26 cellular contexts compared by ENCODE assay signal in genomic region chr4:99047710-99048109, GRCh38. TPM values are rescaled to one million over a fixed set of nuclear protein-coding genes. Genes with fewer than 3 reads are reported as not detected.
A peak's percentile ranks its signal among the peaks of the same experiment; 100 is the strongest.
DNase-seq lines count a peak whose midpoint lies in the region; ATAC-seq and TF ChIP-seq lines count a peak whose summit lies in the region.
"Had no signal": no experiment of that assay in that cellular context is flagged by ENCODE, and none has a peak within 500 bp of the region (broad histone marks: within the 10 kb centered on the region; RNA-seq: fewer than 3 reads in every experiment).

No MANE protein-coding gene starts in this region.

- H3K4me1 Mint-ChIP-seq in T-helper 2 cell treated with Interferon-gamma antibody and Interleukin-4, amounts not matched to agents 5 μg/mL and 100 μg/mL, for 36 hours (ENCODE audit: low read depth) = peaks cover 23% of the 10 kb centered on the region

- H3K9me3 ChIP-seq in cardiac muscle cell (ENCODE audit: low read depth) (no peaks in the 10 kb centered on the region), Loucy (ENCODE audit: insufficient read depth, low read depth, low read length) (no peaks in the 10 kb centered on the region)
- H3K9me3 ChIP-seq: ascending aorta, gastrocnemius medialis, neutrophil, spleen, tibial nerve had no signal

- H3F3A ChIP-seq in Loucy (ENCODE audit: low read depth) = peaks cover 3% of the 10 kb centered on the region; the same call in 1 of the 2 replicates

- H3K9me3 Mint-ChIP-seq in T-helper 2 cell treated with Interferon-gamma antibody and Interleukin-4, amounts not matched to agents 5 μg/mL and 100 μg/mL, for 36 hours = peaks cover 6% of the 10 kb centered on the region
- H3K9me3 Mint-ChIP-seq: activated CD4-positive, alpha-beta T cell treated with anti-CD3 and anti-CD28 coated beads, Interleukin-2, amount 10 ng/mL, durations not matched to agents 24 days and 14 days; CD4-positive, CD25-positive, alpha-beta regulatory T cell; stimulated activated naive CD8-positive, alpha-beta T cell treated with anti-CD3 and anti-CD28 coated beads, Interleukin-15, amount 100 ng/mL, for 72 hours had no signal

- H2AFZ ChIP-seq in Loucy (ENCODE audit: low read length) = no peak overlapping the region

- H3K36me3 ChIP-seq in cardiac muscle cell (peaks cover 37% of the 10 kb centered on the region), Loucy (ENCODE audit: insufficient read depth, low read length) (peaks cover 63% of the 10 kb centered on the region)

- H3K27me3 Mint-ChIP-seq in T-helper 2 cell treated with Interferon-gamma antibody and Interleukin-4, amounts not matched to agents 5 μg/mL and 100 μg/mL, for 36 hours (ENCODE audit: low read depth) = no peaks in the 10 kb centered on the region
- H3K27me3 Mint-ChIP-seq: activated CD4-positive, alpha-beta T cell treated with anti-CD3 and anti-CD28 coated beads, Interleukin-2, amount 10 ng/mL, durations not matched to agents 24 days and 14 days; CD4-positive, CD25-positive, alpha-beta regulatory T cell; stimulated activated naive CD8-positive, alpha-beta T cell treated with anti-CD3 and anti-CD28 coated beads, Interleukin-15, amount 100 ng/mL, for 72 hours had no signal

- H3K27ac Mint-ChIP-seq in T-helper 2 cell treated with Interferon-gamma antibody and Interleukin-4, amounts not matched to agents 5 μg/mL and 100 μg/mL, for 36 hours = no peak overlapping the region
- H3K27ac Mint-ChIP-seq: activated CD4-positive, alpha-beta T cell treated with anti-CD3 and anti-CD28 coated beads, Interleukin-2, amount 10 ng/mL, durations not matched to agents 24 days and 14 days had no signal

- no peak for ATAC-seq in left cardiac atrium
- no peak for ATAC-seq in GM18498 (IDR thresholded peaks at IDR 0.05; ENCODE audit: unreplicated experiment)
- ATAC-seq: gastrocnemius medialis; stimulated activated naive CD8-positive, alpha-beta T cell treated with anti-CD3 and anti-CD28 coated beads, Interleukin-15, amount 100 ng/mL, for 72 hours had no signal

- TF ChIP-seq CTCF in cardiac muscle cell (IDR thresholded peaks at IDR 0.05; ENCODE audit: low read depth, low read length) (no peak), Loucy (conservative IDR thresholded peaks at IDR 0.05; ENCODE audit: low read length) (peak; percentile 48), choroid plexus epithelial cell (conservative IDR thresholded peaks at IDR 0.05; ENCODE audit: low read depth, low read length) (peak; percentile 21), retinal pigment epithelial cell (conservative IDR thresholded peaks at IDR 0.05; ENCODE audit: low read depth, low read length) (peak; percentile 12)

- peaks cover 81% of the 10 kb centered on the region for H3K36me3 Mint-ChIP-seq in T-helper 2 cell treated with Interferon-gamma antibody and Interleukin-4, amounts not matched to agents 5 μg/mL and 100 μg/mL, for 36 hours (ENCODE audit: low read depth)

- no peaks in the 10 kb centered on the region for H4K20me1 ChIP-seq in Loucy (ENCODE audit: insufficient read depth, low read length, poor library complexity, severe bottlenecking)

- peak overlapping the region; percentile 32 for H3K27ac ChIP-seq in cardiac muscle cell
- H3K27ac ChIP-seq: ascending aorta, gastrocnemius medialis, neutrophil, spleen, tibial nerve had no signal

- H3K27me3 ChIP-seq in cardiac muscle cell = no peaks in the 10 kb centered on the region
- no peaks in the 10 kb centered on the region for H3K27me3 ChIP-seq in Loucy (ENCODE audit: insufficient read depth, low read length, poor library complexity, severe bottlenecking)
- H3K27me3 ChIP-seq: ascending aorta, gastrocnemius medialis, neutrophil, spleen, tibial nerve had no signal

- intact Hi-C loops in left cardiac atrium (cut with DNase I) = no loop called here

- H3K79me2 ChIP-seq in Loucy (ENCODE audit: insufficient read depth, low read length) = no peaks in the 10 kb centered on the region

- H3K9ac ChIP-seq in Loucy (ENCODE audit: low read depth, low read length, poor library complexity, severe bottlenecking) = no peak overlapping the region

- no peak overlapping the region for H3K4me3 Mint-ChIP-seq in T-helper 2 cell treated with Interferon-gamma antibody and Interleukin-4, amounts not matched to agents 5 μg/mL and 100 μg/mL, for 36 hours
- H3K4me3 Mint-ChIP-seq: activated CD4-positive, alpha-beta T cell treated with anti-CD3 and anti-CD28 coated beads, Interleukin-2, amount 10 ng/mL, durations not matched to agents 24 days and 14 days; CD4-positive, CD25-positive, alpha-beta regulatory T cell; stimulated activated naive CD8-positive, alpha-beta T cell treated with anti-CD3 and anti-CD28 coated beads, Interleukin-15, amount 100 ng/mL, for 72 hours had no signal

- H3K4me2 ChIP-seq in Loucy (ENCODE audit: low read depth, low read length, poor library complexity, severe bottlenecking) = no peak overlapping the region

- H3K9me2 ChIP-seq in Loucy (replicated peaks; ENCODE audit: low read depth, low read length) = no peaks in the 10 kb centered on the region

- no peak overlapping the region for H3K4me3 ChIP-seq in cardiac muscle cell
- no peak overlapping the region for H3K4me3 ChIP-seq in Loucy (ENCODE audit: low read length, poor library complexity, severe bottlenecking)
- H3K4me3 ChIP-seq in choroid plexus epithelial cell (ENCODE audit: low read depth, low read length) = no peak overlapping the region
- no peak overlapping the region for H3K4me3 ChIP-seq in retinal pigment epithelial cell (ENCODE audit: low read length)
- H3K4me3 ChIP-seq: ascending aorta, gastrocnemius medialis, spleen, tibial nerve had no signal

- H3K4me1 ChIP-seq in cardiac muscle cell (ENCODE audit: low read depth) = no peaks in the 10 kb centered on the region
- peaks cover 24% of the 10 kb centered on the region for H3K4me1 ChIP-seq in Loucy (ENCODE audit: insufficient read depth, low read length, poor library complexity, severe bottlenecking)
- H3K4me1 ChIP-seq: gastrocnemius medialis, tibial nerve had no signal

- DNase-seq in cardiac muscle cell (ENCODE audit: low read depth in 1 of 2, low spot score in 1 of 2) = no peak
- no peak for DNase-seq in left cardiac atrium
- DNase-seq in choroid plexus epithelial cell (ENCODE audit: low read depth) = no peak
- no peak for DNase-seq in retinal pigment epithelial cell (ENCODE audit: low read depth)
- DNase-seq in NCI-H1048 (lab: John Stamatoyannopoulos, UW) = no peak
- DNase-seq in T-helper 2 cell treated with Interferon-gamma antibody and Interleukin-4, amounts not matched to agents 5 μg/mL and 100 μg/mL, for 36 hours (ENCODE audit: low spot score) = no peak
- DNase-seq: activated CD4-positive, alpha-beta T cell treated with anti-CD3 and anti-CD28 coated beads, Interleukin-2, amount 10 ng/mL, durations not matched to agents 24 days and 14 days; activated CD8-positive, alpha-beta memory T cell treated with anti-CD3 and anti-CD28 coated beads, Interleukin-2, amount 50 U/mL, for 4 hours; activated naive CD4-positive, alpha-beta T cell treated with Interleukin-2 at 50 U/mL for 16 hours; CD4-positive, CD25-positive, alpha-beta regulatory T cell; cerebellar nuclear complex; DMS153; erythroblast; gastrocnemius medialis; islet precursor cell; KBM-7; NCI-H187 treated with DMSO at 0.1 percent for 48 hours; NCI-H774; spleen; stimulated activated CD4-positive, alpha-beta T cell treated with anti-CD3 and anti-CD28 coated beads, Interleukin-4, amount 100 ng/mL, for 24 hours; stimulated activated naive CD8-positive, alpha-beta T cell treated with anti-CD3 and anti-CD28 coated beads, Interleukin-15, amount 100 ng/mL, for 72 hours had no signal

RNA-seq across cellular contexts. Expression of gene ADH5, which starts 40.9 kb away (rescaled TPM):
- total RNA-seq in cardiac muscle cell (148 TPM in 2 replicates), left cardiac atrium (100 to 1,000 TPM; 119 to 136 TPM)
- polyA plus RNA-seq in cardiac muscle cell = 177 and 199 TPM in 2 replicates

RNA-seq across cellular contexts. Expression of gene METAP1, which starts 52.2 kb away (rescaled TPM):
- total RNA-seq in cardiac muscle cell = 48.4 and 55.4 TPM in 2 replicates
- 40.1 and 55.0 TPM in 2 replicates for polyA plus RNA-seq in cardiac muscle cell
- 10 to 100 TPM; 38.0 to 50.0 TPM for total RNA-seq in left cardiac atrium
